9 cellular contexts compared by ENCODE assay signal in the genomic region with DNA sequence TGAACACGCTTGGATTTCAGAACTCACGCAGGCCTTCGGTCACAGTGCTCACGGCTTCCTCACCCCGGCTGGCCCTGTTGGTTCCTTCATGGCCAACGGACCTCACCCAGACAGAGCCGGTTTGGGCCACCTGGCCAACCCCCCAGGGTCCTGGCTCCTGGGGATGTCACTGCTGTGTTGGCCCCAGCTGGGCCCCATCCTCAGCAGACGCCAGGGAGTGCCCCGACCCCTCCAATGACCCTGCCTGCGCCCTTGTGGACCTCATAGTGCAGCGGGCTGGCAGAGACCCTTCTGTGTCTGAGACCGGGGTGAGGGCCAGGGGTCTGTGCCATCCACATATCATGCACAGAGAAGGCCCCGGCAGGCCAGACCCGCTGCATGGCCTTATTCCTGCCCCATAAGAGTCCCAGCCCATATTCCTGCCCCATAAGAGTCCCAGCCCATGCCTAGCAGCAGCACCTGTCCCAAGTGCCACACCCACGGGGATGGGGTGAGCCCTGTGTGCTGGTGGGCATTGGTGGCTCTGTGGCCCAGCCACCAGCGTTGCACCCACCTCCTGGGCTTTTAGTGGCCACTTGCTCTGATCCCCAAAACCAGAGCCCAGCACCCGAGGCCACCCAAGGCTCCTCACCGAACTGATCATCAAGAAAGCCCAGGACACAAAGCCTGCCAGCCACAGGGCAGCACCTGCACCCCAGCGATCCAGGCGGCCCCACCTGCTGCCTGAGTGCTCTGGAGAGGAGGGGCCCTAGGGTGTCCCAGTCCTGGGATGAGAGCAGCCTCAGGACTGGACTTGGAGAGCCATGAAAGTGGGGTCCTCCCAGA. TPM values are rescaled to one million over a fixed set of nuclear protein-coding genes. Genes with fewer than 3 reads are reported as not detected.
DNase-seq lines count a peak whose midpoint lies in the region; ATAC-seq and TF ChIP-seq lines count a peak whose summit lies in the region.
"Had no signal": no experiment of that assay in that cellular context is flagged by ENCODE, and none has a peak within 500 bp of the region (broad histone marks: within the 10 kb centered on the region; RNA-seq: fewer than 3 reads in every experiment).

No MANE protein-coding gene starts in this region.

- peaks cover 18% of the 10 kb centered on the region for H3K36me3 ChIP-seq in lower lobe of right lung
- H3K36me3 ChIP-seq: SJCRH30 had no signal

- DNase-seq in activated CD4-positive, alpha-beta T cell treated with anti-CD3 and anti-CD28 coated beads, Interleukin-2, amount 10 ng/mL, durations not matched to agents 7 days and 5 days: no peak
- DNase-seq in activated CD4-positive, alpha-beta T cell treated with anti-CD3 and anti-CD28 coated beads, Interleukin-2, amount 50 U/mL, for 4 hours: no peak
- peak; percentile 3 for DNase-seq in activated T-cell treated with anti-CD3 and anti-CD28 coated beads, Interleukin-2, amount 50 U/mL, for 4 hours
- DNase-seq in lower lobe of right lung (peak; percentile 49), type B pancreatic cell (ENCODE audit: extremely low spot score, unreplicated experiment) (peak; percentile 67), COR-L47 (lab: John Stamatoyannopoulos, UW) (no peak), T-helper 9 cell (no peak)

- H3K27me3 Mint-ChIP-seq in activated CD4-positive, alpha-beta T cell treated with anti-CD3 and anti-CD28 coated beads, Interleukin-2, amount 10 ng/mL, durations not matched to agents 7 days and 5 days: peaks cover 5% of the 10 kb centered on the region
- no peaks in the 10 kb centered on the region for H3K27me3 Mint-ChIP-seq in activated T-cell treated with anti-CD3 and anti-CD28 coated beads, Interleukin-2, amount 50 U/mL, for 4 hours (ENCODE audit: low read depth)
- H3K27me3 Mint-ChIP-seq in type B pancreatic cell: no peaks in the 10 kb centered on the region

- H3K4me3 Mint-ChIP-seq in activated CD4-positive, alpha-beta T cell treated with anti-CD3 and anti-CD28 coated beads, Interleukin-2, amount 10 ng/mL, durations not matched to agents 7 days and 5 days: peak overlapping the region; percentile 58
- peak overlapping the region; percentile 64 for H3K4me3 Mint-ChIP-seq in activated T-cell treated with anti-CD3 and anti-CD28 coated beads, Interleukin-2, amount 50 U/mL, for 4 hours
- peak overlapping the region; percentile 72 for H3K4me3 Mint-ChIP-seq in type B pancreatic cell

- H3K27ac ChIP-seq in lower lobe of right lung: no peak overlapping the region

- no peaks in the 10 kb centered on the region for H3K27me3 ChIP-seq in lower lobe of right lung (ENCODE audit: low read depth)
- H3K27me3 ChIP-seq: SJCRH30 had no signal

- intact Hi-C loops in lower lobe of right lung (cut with DNase I): no loop called here

- CTCF ChIA-PET in activated CD4-positive, alpha-beta T cell treated with anti-CD3 and anti-CD28 coated beads, Interleukin-2, amount 10 ng/mL, durations not matched to agents 7 days and 5 days (lab: Charles Lee): no interaction called here

- peaks cover 16% of the 10 kb centered on the region for H3K4me1 Mint-ChIP-seq in activated CD4-positive, alpha-beta T cell treated with anti-CD3 and anti-CD28 coated beads, Interleukin-2, amount 10 ng/mL, durations not matched to agents 7 days and 5 days
- H3K4me1 Mint-ChIP-seq in activated T-cell treated with anti-CD3 and anti-CD28 coated beads, Interleukin-2, amount 50 U/mL, for 4 hours (ENCODE audit: low read depth): peaks cover 34% of the 10 kb centered on the region
- peaks cover 17% of the 10 kb centered on the region for H3K4me1 Mint-ChIP-seq in type B pancreatic cell (ENCODE audit: unreplicated experiment)

- no peaks in the 10 kb centered on the region for H3K9me3 Mint-ChIP-seq in activated CD4-positive, alpha-beta T cell treated with anti-CD3 and anti-CD28 coated beads, Interleukin-2, amount 10 ng/mL, durations not matched to agents 7 days and 5 days
- no peaks in the 10 kb centered on the region for H3K9me3 Mint-ChIP-seq in activated T-cell treated with anti-CD3 and anti-CD28 coated beads, Interleukin-2, amount 50 U/mL, for 4 hours
- no peaks in the 10 kb centered on the region for H3K9me3 Mint-ChIP-seq in type B pancreatic cell

- POLR2A ChIA-PET in activated CD4-positive, alpha-beta T cell treated with anti-CD3 and anti-CD28 coated beads, Interleukin-2, amount 10 ng/mL, durations not matched to agents 7 days and 5 days (lab: Charles Lee): no interaction called here

- no peaks in the 10 kb centered on the region for H3K9me3 ChIP-seq in lower lobe of right lung
- H3K9me3 ChIP-seq: SJCRH30 had no signal

- TF ChIP-seq CTCF in lower lobe of right lung (IDR thresholded peaks at IDR 0.05) (no peak), type B pancreatic cell (conservative IDR thresholded peaks at IDR 0.05) (no peak)

- peak overlapping the region; percentile 68 for H3K4me3 ChIP-seq in lower lobe of right lung

- ATAC-seq in activated T-cell treated with anti-CD3 and anti-CD28 coated beads, Interleukin-2, amount 50 U/mL, for 4 hours: no peak
- no peak for ATAC-seq in lower lobe of right lung
- ATAC-seq in GM19351 (IDR thresholded peaks at IDR 0.05; ENCODE audit: unreplicated experiment): no peak

- H3K36me3 Mint-ChIP-seq in activated CD4-positive, alpha-beta T cell treated with anti-CD3 and anti-CD28 coated beads, Interleukin-2, amount 10 ng/mL, durations not matched to agents 7 days and 5 days (ENCODE audit: low read depth): peaks cover 12% of the 10 kb centered on the region
- no peaks in the 10 kb centered on the region for H3K36me3 Mint-ChIP-seq in activated T-cell treated with anti-CD3 and anti-CD28 coated beads, Interleukin-2, amount 50 U/mL, for 4 hours (ENCODE audit: insufficient read depth)
- no peaks in the 10 kb centered on the region for H3K36me3 Mint-ChIP-seq in type B pancreatic cell

- H3K27ac Mint-ChIP-seq in activated CD4-positive, alpha-beta T cell treated with anti-CD3 and anti-CD28 coated beads, Interleukin-2, amount 10 ng/mL, durations not matched to agents 7 days and 5 days: peak overlapping the region; percentile 72
- no peak overlapping the region for H3K27ac Mint-ChIP-seq in type B pancreatic cell

- H3K4me1 ChIP-seq in lower lobe of right lung: peaks cover 18% of the 10 kb centered on the region

RNA-seq across cellular contexts. Expression of gene LPCAT1, which starts 1.3 kb away (rescaled TPM):
- total RNA-seq in activated CD4-positive, alpha-beta T cell treated with anti-CD3 and anti-CD28 coated beads, Interleukin-2, amount 10 ng/mL, durations not matched to agents 7 days and 5 days: 10 to 100 TPM; 69.5 to 77.0 TPM
- total RNA-seq in activated T-cell treated with anti-CD3 and anti-CD28 coated beads, Interleukin-2, amount 50 U/mL, for 4 hours: 10 to 100 TPM; 60.6 to 76.8 (median 65.7) TPM
- 475 TPM for total RNA-seq in lower lobe of right lung
- 91.6 and 97.1 TPM in 2 replicates for total RNA-seq in type B pancreatic cell (ENCODE audit: low replicate concordance)

Comparison
In these comparisons a context has a peak if more than half of its experiments do, and no peak if none do; other contexts are left out.
1. DNase-seq: peak in activated T-cell treated with anti-CD3 and anti-CD28 coated beads, Interleukin-2, amount 50 U/mL, for 4 hours (single experiment), lower lobe of right lung (single experiment) and type B pancreatic cell (single experiment); none in activated CD4-positive, alpha-beta T cell treated with anti-CD3 and anti-CD28 coated beads, Interleukin-2, amount 10 ng/mL, durations not matched to agents 7 days and 5 days (single experiment), activated CD4-positive, alpha-beta T cell treated with anti-CD3 and anti-CD28 coated beads, Interleukin-2, amount 50 U/mL, for 4 hours (0 of 2), COR-L47 (single experiment) and T-helper 9 cell (single experiment).
2. Peak in every context shown above with its lines, with median percentiles within 50 percentile points of each other: H3K4me3 Mint-ChIP-seq.